In genomic region chr13:30847697-30848307, GRCh38 we compare ENCODE assay signal across 9 cellular contexts. TPM values are rescaled to one million over a fixed set of nuclear protein-coding genes. Genes with fewer than 3 reads are reported as not detected.
A peak's percentile ranks its signal among the peaks of the same experiment; 100 is the strongest.
DNase-seq lines count a peak whose midpoint lies in the region; ATAC-seq and TF ChIP-seq lines count a peak whose summit lies in the region.
"Had no signal": no experiment of that assay in that cellular context is flagged by ENCODE, and none has a peak within 500 bp of the region (broad histone marks: within the 10 kb centered on the region; RNA-seq: fewer than 3 reads in every experiment).

No MANE protein-coding gene starts in this region.

- peak; percentile 6 for DNase-seq in stimulated activated naive CD4-positive, alpha-beta T cell treated with Interleukin-2 at 50 U/mL for 16 hours (lab: John Stamatoyannopoulos, UW)
- no peak for DNase-seq in stimulated activated naive CD4-positive, alpha-beta T cell (lab: John Stamatoyannopoulos, UW)
- DNase-seq in activated T-helper 2 cell treated with anti-CD3 and anti-CD28 coated beads, Interferon-gamma antibody, Interleukin-2, Interleukin-4, amounts not matched to agents 10 μg/mL and 5 μg/mL and 100 μg/mL, durations not matched to agents 14 hours and 24 hours and 36 hours (ENCODE audit: low spot score), result no peak
- DNase-seq in kidney tubule cell (ENCODE audit: low spot score), result peak; percentile 72
- no peak for DNase-seq in thyroid gland
- no peak for DNase-seq in cerebellar nuclear complex (lab: John Stamatoyannopoulos, UW)
- DNase-seq in NCI-H748 treated with DMSO at 0.1 percent for 48 hours (lab: John Stamatoyannopoulos, UW), result no peak

- H3K27me3 ChIP-seq in thyroid gland, result no peaks in the 10 kb centered on the region

- no peaks in the 10 kb centered on the region for H3K36me3 Mint-ChIP-seq in activated T-helper 2 cell treated with anti-CD3 and anti-CD28 coated beads, Interferon-gamma antibody, Interleukin-2, Interleukin-4, amounts not matched to agents 10 μg/mL and 5 μg/mL and 100 μg/mL, durations not matched to agents 14 hours and 24 hours and 36 hours (ENCODE audit: low read depth)

- no peak for TF ChIP-seq CTCF in thyroid gland (IDR thresholded peaks at IDR 0.05)

- H3K9me3 Mint-ChIP-seq in activated T-helper 2 cell treated with anti-CD3 and anti-CD28 coated beads, Interferon-gamma antibody, Interleukin-2, Interleukin-4, amounts not matched to agents 10 μg/mL and 5 μg/mL and 100 μg/mL, durations not matched to agents 14 hours and 24 hours and 36 hours, result no peaks in the 10 kb centered on the region

- H3K4me1 Mint-ChIP-seq in activated T-helper 2 cell treated with anti-CD3 and anti-CD28 coated beads, Interferon-gamma antibody, Interleukin-2, Interleukin-4, amounts not matched to agents 10 μg/mL and 5 μg/mL and 100 μg/mL, durations not matched to agents 14 hours and 24 hours and 36 hours (ENCODE audit: low read depth), result peaks cover 17% of the 10 kb centered on the region

- 46 to 50% methylated on average over 11 of the region's 11 CpGs for WGBS in thyroid gland, 2 donors

- intact Hi-C loops in activated T-helper 2 cell treated with anti-CD3 and anti-CD28 coated beads, Interferon-gamma antibody, Interleukin-2, Interleukin-4, amounts not matched to agents 10 μg/mL and 5 μg/mL and 100 μg/mL, durations not matched to agents 14 hours and 24 hours and 36 hours (cut with micrococcal nuclease), result loop anchor here (2.0 kb wide), 1 partner anchor 39 kb away; no protein-coding TSS in a partner anchor
- intact Hi-C loops in thyroid gland (cut with DNase I), result no loop called here

- no peak overlapping the region for H3K4me3 Mint-ChIP-seq in activated T-helper 2 cell treated with anti-CD3 and anti-CD28 coated beads, Interferon-gamma antibody, Interleukin-2, Interleukin-4, amounts not matched to agents 10 μg/mL and 5 μg/mL and 100 μg/mL, durations not matched to agents 14 hours and 24 hours and 36 hours (ENCODE audit: low read depth)

- H3K27me3 Mint-ChIP-seq in activated T-helper 2 cell treated with anti-CD3 and anti-CD28 coated beads, Interferon-gamma antibody, Interleukin-2, Interleukin-4, amounts not matched to agents 10 μg/mL and 5 μg/mL and 100 μg/mL, durations not matched to agents 14 hours and 24 hours and 36 hours (ENCODE audit: low read depth), result peaks cover 21% of the 10 kb centered on the region

- no peaks in the 10 kb centered on the region for H3K4me1 ChIP-seq in thyroid gland

- ATAC-seq in GM21423 (IDR thresholded peaks at IDR 0.05; ENCODE audit: unreplicated experiment), result no peak
- ATAC-seq: K562 had no signal

- peak overlapping the region; percentile 5 for H3K27ac Mint-ChIP-seq in activated T-helper 2 cell treated with anti-CD3 and anti-CD28 coated beads, Interferon-gamma antibody, Interleukin-2, Interleukin-4, amounts not matched to agents 10 μg/mL and 5 μg/mL and 100 μg/mL, durations not matched to agents 14 hours and 24 hours and 36 hours

- H3K27ac ChIP-seq in thyroid gland, result no peak overlapping the region

- H3K4me3 ChIP-seq in thyroid gland (replicated peaks in 1 of 3), result no peak overlapping the region
- H3K4me3 ChIP-seq: K562 had no signal

- H3K36me3 ChIP-seq in thyroid gland, result no peaks in the 10 kb centered on the region

- no peaks in the 10 kb centered on the region for H3K9me3 ChIP-seq in thyroid gland

- no peak for TF ChIP-seq POLR2A in thyroid gland (IDR thresholded peaks at IDR 0.05)

RNA-seq across cellular contexts. Expression of gene MEDAG, which starts 58.3 kb away (rescaled TPM):
- total RNA-seq in activated T-helper 2 cell treated with anti-CD3 and anti-CD28 coated beads, Interferon-gamma antibody, Interleukin-2, Interleukin-4, amounts not matched to agents 10 μg/mL and 5 μg/mL and 100 μg/mL, durations not matched to agents 14 hours and 24 hours and 36 hours, result not detected in 2 replicates
- total RNA-seq in thyroid gland, result 10 to 100 TPM; 15.2 to 99.7 (median 46.0) TPM
- total RNA-seq: K562 had no signal

Comparison
In these comparisons a context has a peak if more than half of its experiments do, and no peak if none do; other contexts are left out.
1. DNase-seq: peak in stimulated activated naive CD4-positive, alpha-beta T cell treated with Interleukin-2 at 50 U/mL for 16 hours (single experiment) and kidney tubule cell (single experiment); none in stimulated activated naive CD4-positive, alpha-beta T cell (0 of 6), activated T-helper 2 cell treated with anti-CD3 and anti-CD28 coated beads, Interferon-gamma antibody, Interleukin-2, Interleukin-4, amounts not matched to agents 10 μg/mL and 5 μg/mL and 100 μg/mL, durations not matched to agents 14 hours and 24 hours and 36 hours (single experiment), thyroid gland (0 of 2), cerebellar nuclear complex (0 of 2) and NCI-H748 treated with DMSO at 0.1 percent for 48 hours (single experiment).
2. RNA of gene MEDAG, which starts 58.3 kb away (total RNA-seq): 15.2 to 99.7 TPM in thyroid gland; not detected in activated T-helper 2 cell treated with anti-CD3 and anti-CD28 coated beads, Interferon-gamma antibody, Interleukin-2, Interleukin-4, amounts not matched to agents 10 μg/mL and 5 μg/mL and 100 μg/mL, durations not matched to agents 14 hours and 24 hours and 36 hours; every median in the first group is over 10 times any median in the second.